Comparison of ENCODE assay signal across 10 cellular contexts in genomic region chr2:231663458-231664290, GRCh38. TPM values are rescaled to one million over a fixed set of nuclear protein-coding genes. Genes with fewer than 3 reads are reported as not detected.
A peak's percentile ranks its signal among the peaks of the same experiment; 100 is the strongest.
DNase-seq lines count a peak whose midpoint lies in the region; ATAC-seq and TF ChIP-seq lines count a peak whose summit lies in the region.
"Had no signal": no experiment of that assay in that cellular context is flagged by ENCODE, and none has a peak within 500 bp of the region (broad histone marks: within the 10 kb centered on the region; RNA-seq: fewer than 3 reads in every experiment).

No MANE protein-coding gene starts in this region.

- TF ChIP-seq CTCF in WTC11 (IDR thresholded peaks at IDR 0.05) (no peak), lower lobe of right lung (IDR thresholded peaks at IDR 0.05) (no peak), thoracic aorta (IDR thresholded peaks at IDR 0.05) (no peak)

- intact Hi-C loops in lower lobe of right lung (cut with DNase I) = loop anchor here (10.0 kb wide), 1 partner anchor 49 kb away; no protein-coding TSS in a partner anchor

- CTCF ChIA-PET in WTC11 (lab: Charles Lee) = interaction anchor here (0.9 to 3.9 kb wide), 4 partner anchors 10 to 52 kb away, joined by 3 to 40 read pairs (median 6); no protein-coding TSS in a partner anchor

- H3K27me3 ChIP-seq in lower lobe of right lung (ENCODE audit: low read depth) (no peaks in the 10 kb centered on the region), thoracic aorta (replicated peaks; ENCODE audit: insufficient read depth) (no peaks in the 10 kb centered on the region)

- H3K4me3 ChIP-seq in lower lobe of right lung (no peak overlapping the region), thoracic aorta (no peak overlapping the region)

- no peaks in the 10 kb centered on the region for H3K36me3 Mint-ChIP-seq in activated T-cell treated with anti-CD3 and anti-CD28 coated beads, Interleukin-2, amount 50 U/mL, for 4 hours (ENCODE audit: insufficient read depth)
- H3K36me3 Mint-ChIP-seq in WTC11 = no peaks in the 10 kb centered on the region

- DNase-seq in activated T-cell treated with anti-CD3 and anti-CD28 coated beads, Interleukin-2, amount 50 U/mL, for 4 hours = no peak
- DNase-seq in activated T-cell treated with anti-CD3 and anti-CD28 coated beads for 4 hours (no peak), WTC11 (ENCODE audit: low spot score) (no peak), lower lobe of right lung (no peak), thoracic aorta (ENCODE audit: low spot score) (no peak), NCI-H1092 treated with DMSO at 0.1 percent for 48 hours (lab: John Stamatoyannopoulos, UW) (no peak), DMS79 treated with DMSO at 0.1 percent for 48 hours (lab: John Stamatoyannopoulos, UW) (no peak)
- no peak for DNase-seq in stimulated activated CD4-positive, alpha-beta T cell treated with anti-CD3 and anti-CD28 coated beads, Interleukin-4, amount 100 ng/mL, for 4 hours
- DNase-seq: NCI-H1436 treated with DMSO at 0.1 percent for 48 hours, posterior cingulate gyrus had no signal

- no peak for ATAC-seq in activated T-cell treated with anti-CD3 and anti-CD28 coated beads, Interleukin-2, amount 50 U/mL, for 4 hours
- no peak for ATAC-seq in WTC11
- ATAC-seq in lower lobe of right lung = no peak
- ATAC-seq in thoracic aorta (ENCODE audit: insufficient number of reproducible peaks, low FRiP score, low read depth) = no peak

- H3K27ac Mint-ChIP-seq in WTC11 = peak overlapping the region; percentile 90

- peak overlapping the region; percentile 96 for H3K27ac ChIP-seq in lower lobe of right lung
- peak overlapping the region; percentile 99 to 100 for H3K27ac ChIP-seq in thoracic aorta

- H3K4me1 ChIP-seq in lower lobe of right lung = peaks cover 34% of the 10 kb centered on the region
- H3K4me1 ChIP-seq in thoracic aorta (ENCODE audit: control insufficient read depth in 1 of 2, low read depth in 2 of 2) = peaks cover 20 to 34% of the 10 kb centered on the region in 2 donors

- H3K27me3 Mint-ChIP-seq in activated T-cell treated with anti-CD3 and anti-CD28 coated beads, Interleukin-2, amount 50 U/mL, for 4 hours (ENCODE audit: low read depth) = no peaks in the 10 kb centered on the region
- peaks cover 20% of the 10 kb centered on the region for H3K27me3 Mint-ChIP-seq in WTC11 (ENCODE audit: low read depth)

- H3K36me3 ChIP-seq in lower lobe of right lung = no peaks in the 10 kb centered on the region
- H3K36me3 ChIP-seq in thoracic aorta = no peaks in the 10 kb centered on the region

- H3K4me1 Mint-ChIP-seq in activated T-cell treated with anti-CD3 and anti-CD28 coated beads, Interleukin-2, amount 50 U/mL, for 4 hours (ENCODE audit: low read depth) = peaks cover 16% of the 10 kb centered on the region
- peaks cover 53% of the 10 kb centered on the region for H3K4me1 Mint-ChIP-seq in WTC11

- peak overlapping the region; percentile 73 for H3K4me3 Mint-ChIP-seq in activated T-cell treated with anti-CD3 and anti-CD28 coated beads, Interleukin-2, amount 50 U/mL, for 4 hours
- no peak overlapping the region for H3K4me3 Mint-ChIP-seq in WTC11

- POLR2A ChIA-PET in WTC11 (lab: Charles Lee) = interaction anchor here (1.4 to 2.6 kb wide), 3 partner anchors 9 to 45 kb away, joined by 7 to 17 read pairs (median 7); partner anchors contain the start of gene PTMA

- H3K9me3 ChIP-seq in lower lobe of right lung (no peaks in the 10 kb centered on the region), thoracic aorta (no peaks in the 10 kb centered on the region)

- no peaks in the 10 kb centered on the region for H3K9me3 Mint-ChIP-seq in activated T-cell treated with anti-CD3 and anti-CD28 coated beads, Interleukin-2, amount 50 U/mL, for 4 hours
- H3K9me3 Mint-ChIP-seq in WTC11 = no peaks in the 10 kb centered on the region

TF ChIP-seq in WTC11, 78 proteins besides CTCF, POLR2A, EP300 and RAD21:
- no peak for TF ChIP-seq RELA (CRISPR knock-in tag; IDR thresholded peaks at IDR 0.05; ENCODE audit: borderline replicate concordance)
- 0 out of 2 replicates have a peak, but pooled peaks have one; percentile 7 for TF ChIP-seq SMAD3 (CRISPR knock-in tag; IDR thresholded peaks at IDR 0.05; ENCODE audit: borderline replicate concordance)

RNA-seq across cellular contexts. Expression of gene PTMA, which starts 44.7 kb away (rescaled TPM):
- 1,000 to 10,000 TPM; 2,248 to 2,672 (median 2,390) TPM for total RNA-seq in activated T-cell treated with anti-CD3 and anti-CD28 coated beads, Interleukin-2, amount 50 U/mL, for 4 hours
- total RNA-seq in WTC11 (2021) = 2,164 to 2,284 TPM (median 2,200 TPM) in 3 replicates
- total RNA-seq in lower lobe of right lung = 729 TPM
- total RNA-seq in thoracic aorta = 1,000 to 10,000 TPM in 1 of 2 donors, 100 to 1,000 TPM in 1; 700 to 1,022 TPM
